ENCODE assay signal across 10 cellular contexts in the genomic region with DNA sequence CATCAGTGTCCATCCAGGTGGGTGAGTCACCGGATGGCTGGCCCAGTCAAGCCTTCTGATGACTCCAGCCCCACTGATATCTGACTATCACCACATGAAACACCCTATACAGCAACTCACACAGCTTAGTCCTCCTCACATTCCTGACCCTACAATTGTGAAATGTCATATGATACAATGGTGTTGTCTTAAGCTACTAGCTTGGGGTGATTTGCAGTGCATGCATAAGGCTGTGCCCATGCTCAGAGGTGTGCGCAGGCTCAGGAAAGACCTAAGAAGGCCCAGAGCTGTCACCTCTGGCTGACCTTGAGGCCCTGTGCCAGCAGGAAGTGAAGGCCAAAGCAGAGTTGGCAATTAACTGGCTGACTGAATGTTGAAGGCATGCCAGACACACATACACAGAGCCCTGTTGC. TPM values are rescaled to one million over a fixed set of nuclear protein-coding genes. Genes with fewer than 3 reads are reported as not detected.
DNase-seq lines count a peak whose midpoint lies in the region; ATAC-seq and TF ChIP-seq lines count a peak whose summit lies in the region.
"Had no signal": no experiment of that assay in that cellular context is flagged by ENCODE, and none has a peak within 500 bp of the region (broad histone marks: within the 10 kb centered on the region; RNA-seq: fewer than 3 reads in every experiment).

No MANE protein-coding gene starts in this region.

- no peaks in the 10 kb centered on the region for H3K79me2 ChIP-seq in neural progenitor cell (ENCODE audit: low read depth)

- TF ChIP-seq POLR2A in stomach (IDR thresholded peaks at IDR 0.05): no peak

- no peak overlapping the region for H3K4me2 ChIP-seq in neural progenitor cell

- 70 to 81% (median 79%) methylated on average over 2 of the region's 2 CpGs for WGBS in stomach, 5 donors

- DNase-seq in activated naive CD4-positive, alpha-beta T cell treated with Interleukin-2 at 50 U/mL for 16 hours: no peak
- DNase-seq in T-cell: no peak
- peak; percentile 5 for DNase-seq in fibroblast of villous mesenchyme (ENCODE audit: low read depth)
- peak; percentile 84 for DNase-seq in stomach
- no peak for DNase-seq in chondrocyte (ENCODE audit: low spot score)
- no peak for DNase-seq in neural progenitor cell (ENCODE audit: low spot score)
- no peak for DNase-seq in coronary artery (ENCODE audit: low spot score)
- DNase-seq: activated T-cell treated with anti-CD3 and anti-CD28 coated beads, Interleukin-2, amount 50 U/mL, for 48 hours; Caco-2 had no signal

- H3K36me3 Mint-ChIP-seq in activated naive CD4-positive, alpha-beta T cell treated with anti-CD3 and anti-CD28 coated beads, Interleukin-2, amount 50 U/mL, for 24 hours: no peaks in the 10 kb centered on the region
- H3K36me3 Mint-ChIP-seq in T-cell (no peaks in the 10 kb centered on the region), chondrocyte (ENCODE audit: low read depth) (no peaks in the 10 kb centered on the region), neural progenitor cell (no peaks in the 10 kb centered on the region)

- CTCF ChIA-PET in T-cell (lab: Charles Lee): interaction anchor here in 1 of 2 donors (0.6 kb wide), 1 partner anchor 29 kb away, joined by 3 read pairs; no protein-coding TSS in a partner anchor

- no peaks in the 10 kb centered on the region for H3K36me3 ChIP-seq in stomach
- no peaks in the 10 kb centered on the region for H3K36me3 ChIP-seq in neural progenitor cell

- TF ChIP-seq CTCF in fibroblast of villous mesenchyme (IDR thresholded peaks at IDR 0.05; ENCODE audit: insufficient read depth, low read depth, low read length) (no peak), stomach (IDR thresholded peaks at IDR 0.05) (no peak), chondrocyte (IDR thresholded peaks at IDR 0.05) (no peak), neural progenitor cell (IDR thresholded peaks at IDR 0.05) (no peak), coronary artery (IDR thresholded peaks at IDR 0.05) (no peak)

- no peak overlapping the region for H2AFZ ChIP-seq in neural progenitor cell (replicated peaks)

- H3K9me3 ChIP-seq in stomach (no peaks in the 10 kb centered on the region), neural progenitor cell (ENCODE audit: low read depth) (no peaks in the 10 kb centered on the region)
- H3K9me3 ChIP-seq: Caco-2 had no signal

- POLR2A ChIA-PET in T-cell (lab: Charles Lee): interaction anchor here in 1 of 2 donors (0.6 kb wide), 1 partner anchor 20 kb away, joined by 3 read pairs; no protein-coding TSS in a partner anchor

- no peaks in the 10 kb centered on the region for H3K27me3 Mint-ChIP-seq in activated naive CD4-positive, alpha-beta T cell treated with anti-CD3 and anti-CD28 coated beads, Interleukin-2, amount 50 U/mL, for 24 hours
- H3K27me3 Mint-ChIP-seq in T-cell (no peaks in the 10 kb centered on the region), chondrocyte (ENCODE audit: low read depth) (peaks cover 4% of the 10 kb centered on the region), neural progenitor cell (ENCODE audit: insufficient read depth, low read depth) (peaks cover 9% of the 10 kb centered on the region)

- H3F3A ChIP-seq in neural progenitor cell (ENCODE audit: low read depth): no peaks in the 10 kb centered on the region

- H3K4me3 Mint-ChIP-seq in activated naive CD4-positive, alpha-beta T cell treated with anti-CD3 and anti-CD28 coated beads, Interleukin-2, amount 50 U/mL, for 24 hours: no peak overlapping the region
- H3K4me3 Mint-ChIP-seq in T-cell: peak overlapping the region in 1 of 3 donors; percentile 78
- no peak overlapping the region for H3K4me3 Mint-ChIP-seq in chondrocyte (ENCODE audit: unreplicated experiment)
- no peak overlapping the region for H3K4me3 Mint-ChIP-seq in neural progenitor cell

- TF ChIP-seq EP300 in stomach (IDR thresholded peaks at IDR 0.05): no peak

- peak overlapping the region in 2 of 5 donors; percentile 14 to 23 for H3K27ac ChIP-seq in stomach
- no peak overlapping the region for H3K27ac ChIP-seq in neural progenitor cell
- no peak overlapping the region for H3K27ac ChIP-seq in coronary artery

- no peaks in the 10 kb centered on the region for H4K20me1 ChIP-seq in neural progenitor cell (ENCODE audit: low read depth)

- ATAC-seq in T-cell (replicated peaks in 1 of 4): no peak

- peaks cover 5 to 52% (median 14%) of the 10 kb centered on the region in 4 donors for H3K4me1 ChIP-seq in stomach
- no peaks in the 10 kb centered on the region for H3K4me1 ChIP-seq in neural progenitor cell
- H3K4me1 ChIP-seq: Caco-2 had no signal

- peaks cover 86% of the 10 kb centered on the region for H3K4me1 Mint-ChIP-seq in activated naive CD4-positive, alpha-beta T cell treated with anti-CD3 and anti-CD28 coated beads, Interleukin-2, amount 50 U/mL, for 24 hours
- peaks cover 81 to 86% (median 85%) of the 10 kb centered on the region in 3 donors for H3K4me1 Mint-ChIP-seq in T-cell
- H3K4me1 Mint-ChIP-seq in chondrocyte (ENCODE audit: low read depth): peaks cover 6% of the 10 kb centered on the region
- peaks cover 21% of the 10 kb centered on the region for H3K4me1 Mint-ChIP-seq in neural progenitor cell

- intact Hi-C loops in stomach (cut with DNase I; ENCODE audit: low total_unique reads): no loop called here

- H3K27me3 ChIP-seq in stomach (no peaks in the 10 kb centered on the region), neural progenitor cell (no peaks in the 10 kb centered on the region)

- H3K9ac ChIP-seq in neural progenitor cell: no peak overlapping the region

- H3K4me3 ChIP-seq in fibroblast of villous mesenchyme (ENCODE audit: low read depth, low read length): no peak overlapping the region
- H3K4me3 ChIP-seq in stomach: no peak overlapping the region
- H3K4me3 ChIP-seq in neural progenitor cell: no peak overlapping the region
- H3K4me3 ChIP-seq in coronary artery: no peak overlapping the region

- H3K9me3 Mint-ChIP-seq in activated naive CD4-positive, alpha-beta T cell treated with anti-CD3 and anti-CD28 coated beads, Interleukin-2, amount 50 U/mL, for 24 hours: no peaks in the 10 kb centered on the region
- H3K9me3 Mint-ChIP-seq in T-cell (no peaks in the 10 kb centered on the region), chondrocyte (ENCODE audit: low read depth) (no peaks in the 10 kb centered on the region), neural progenitor cell (no peaks in the 10 kb centered on the region)

- peak overlapping the region; percentile 94 for H3K27ac Mint-ChIP-seq in activated naive CD4-positive, alpha-beta T cell treated with anti-CD3 and anti-CD28 coated beads, Interleukin-2, amount 50 U/mL, for 24 hours
- H3K27ac Mint-ChIP-seq in T-cell (peak overlapping the region; percentile 87 to 98), chondrocyte (ENCODE audit: unreplicated experiment) (no peak overlapping the region), neural progenitor cell (no peak overlapping the region)

RNA-seq across cellular contexts. Expression of gene SEMA4D, which starts 21.5 kb away (rescaled TPM):
- total RNA-seq in T-cell (100 to 1,000 TPM; 347 to 585 (median 434) TPM), fibroblast of villous mesenchyme (0.43 and 1.6 TPM in 2 replicates), stomach (10 to 100 TPM; 11.1 to 43.3 (median 28.8) TPM), chondrocyte (3.3 to 3.8 TPM (median 3.8 TPM) in 3 replicates), neural progenitor cell (ENCODE audit: low replicate concordance) (19.1 and 24.9 TPM in 2 replicates)
- 10 to 100 TPM in 1 of 3 donors, 1 to 10 TPM in 2; 4.9 to 10.9 (median 8.4) TPM for polyA plus RNA-seq in stomach

Comparison
In these comparisons a context has a peak if more than half of its experiments do, and no peak if none do; other contexts are left out.
1. H3K27ac Mint-ChIP-seq: peak in activated naive CD4-positive, alpha-beta T cell treated with anti-CD3 and anti-CD28 coated beads, Interleukin-2, amount 50 U/mL, for 24 hours (single experiment) and T-cell (2 of 2); none in chondrocyte (single experiment) and neural progenitor cell (single experiment).
2. DNase-seq: peak in fibroblast of villous mesenchyme (single experiment) and stomach (single experiment); none in activated naive CD4-positive, alpha-beta T cell treated with Interleukin-2 at 50 U/mL for 16 hours (single experiment), T-cell (0 of 34), chondrocyte (single experiment), neural progenitor cell (single experiment) and coronary artery (single experiment).
3. RNA of gene SEMA4D, which starts 21.5 kb away (total RNA-seq): 347 to 585 TPM in T-cell; 11.1 to 43.3 TPM in stomach, 19.1 to 24.9 TPM in neural progenitor cell, 3.3 to 3.8 TPM in chondrocyte and 0.43 to 1.6 TPM in fibroblast of villous mesenchyme; every median in the first group is over 4 times any median in the second.